In the genomic region with DNA sequence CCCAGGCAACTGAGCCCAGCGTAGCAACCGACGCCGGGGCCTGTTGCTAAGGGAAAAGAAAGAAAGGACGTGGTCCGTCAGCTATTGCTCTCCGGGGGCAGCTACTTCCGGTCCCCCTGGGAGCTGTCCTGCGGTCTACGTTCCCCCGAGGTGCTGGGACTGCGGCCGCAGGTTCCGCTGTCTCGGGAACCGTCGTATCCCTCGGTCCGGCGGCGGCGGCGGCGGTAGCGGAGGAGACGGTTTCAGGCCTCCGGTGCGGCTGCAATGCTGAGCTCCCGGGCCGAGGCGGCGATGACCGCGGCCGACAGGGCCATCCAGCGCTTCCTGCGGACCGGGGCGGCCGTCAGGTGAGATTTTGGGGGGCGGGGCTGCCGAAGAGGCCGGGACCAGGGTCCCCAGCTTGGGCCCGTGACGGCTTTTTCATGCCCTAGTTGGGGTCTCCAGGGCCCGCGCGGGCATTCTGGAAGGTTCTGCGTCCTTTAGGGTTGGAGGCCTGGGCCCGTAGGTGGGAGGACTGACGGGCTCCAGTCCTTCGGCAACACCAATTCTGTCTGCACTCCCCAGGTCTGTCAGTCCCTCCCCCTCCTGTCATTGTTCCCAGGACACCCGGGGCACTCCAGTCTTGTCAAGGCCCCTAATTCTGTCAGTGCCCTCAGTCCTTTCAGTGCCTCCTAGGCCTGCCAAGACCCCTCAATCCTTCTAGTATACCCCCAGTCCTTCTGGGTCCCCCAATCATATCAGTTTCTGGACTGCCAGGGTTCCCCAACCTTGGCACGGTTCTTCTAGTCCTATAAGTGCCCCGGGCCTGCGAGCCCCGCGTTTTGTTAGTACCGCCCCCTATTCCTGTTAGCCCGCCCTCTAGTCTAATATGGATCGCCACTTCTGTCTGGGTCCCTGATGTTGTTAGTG, we compare ENCODE assay signal across 1 cellular context.
TF ChIP-seq lines count a peak whose summit lies in the region.

A gene with protein sequence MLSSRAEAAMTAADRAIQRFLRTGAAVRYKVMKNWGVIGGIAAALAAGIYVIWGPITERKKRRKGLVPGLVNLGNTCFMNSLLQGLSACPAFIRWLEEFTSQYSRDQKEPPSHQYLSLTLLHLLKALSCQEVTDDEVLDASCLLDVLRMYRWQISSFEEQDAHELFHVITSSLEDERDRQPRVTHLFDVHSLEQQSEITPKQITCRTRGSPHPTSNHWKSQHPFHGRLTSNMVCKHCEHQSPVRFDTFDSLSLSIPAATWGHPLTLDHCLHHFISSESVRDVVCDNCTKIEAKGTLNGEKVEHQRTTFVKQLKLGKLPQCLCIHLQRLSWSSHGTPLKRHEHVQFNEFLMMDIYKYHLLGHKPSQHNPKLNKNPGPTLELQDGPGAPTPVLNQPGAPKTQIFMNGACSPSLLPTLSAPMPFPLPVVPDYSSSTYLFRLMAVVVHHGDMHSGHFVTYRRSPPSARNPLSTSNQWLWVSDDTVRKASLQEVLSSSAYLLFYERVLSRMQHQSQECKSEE (plus strand): TSS at position 162 of the 909 bp plus-strand sequence. CDS start 103 bp downstream, at position 265.

TF ChIP-seq in K562, 482 proteins besides CTCF, POLR2A, EP300 and RAD21 (continued from another document and continues in another):
- TF ChIP-seq, protein P1, sequence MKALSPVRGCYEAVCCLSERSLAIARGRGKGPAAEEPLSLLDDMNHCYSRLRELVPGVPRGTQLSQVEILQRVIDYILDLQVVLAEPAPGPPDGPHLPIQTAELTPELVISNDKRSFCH (CRISPR knock-in tag; IDR thresholded peaks at IDR 0.05): no peak; the same call in 1 of the 2 replicates
- TF ChIP-seq, protein P1 (tag; IDR thresholded peaks at IDR 0.05): peak; percentile 71; the same call in 1 of the 2 replicates
- TF ChIP-seq ZNF830 (CRISPR knock-in tag; IDR thresholded peaks at IDR 0.05): peak; percentile 80; the same call in 1 of the 2 replicates
- TF ChIP-seq ZNF316 (IDR thresholded peaks at IDR 0.05): no peak
- peak; percentile 88 for TF ChIP-seq CTBP1 (IDR thresholded peaks at IDR 0.05; ENCODE audit: borderline replicate concordance)
- TF ChIP-seq, protein P2, sequence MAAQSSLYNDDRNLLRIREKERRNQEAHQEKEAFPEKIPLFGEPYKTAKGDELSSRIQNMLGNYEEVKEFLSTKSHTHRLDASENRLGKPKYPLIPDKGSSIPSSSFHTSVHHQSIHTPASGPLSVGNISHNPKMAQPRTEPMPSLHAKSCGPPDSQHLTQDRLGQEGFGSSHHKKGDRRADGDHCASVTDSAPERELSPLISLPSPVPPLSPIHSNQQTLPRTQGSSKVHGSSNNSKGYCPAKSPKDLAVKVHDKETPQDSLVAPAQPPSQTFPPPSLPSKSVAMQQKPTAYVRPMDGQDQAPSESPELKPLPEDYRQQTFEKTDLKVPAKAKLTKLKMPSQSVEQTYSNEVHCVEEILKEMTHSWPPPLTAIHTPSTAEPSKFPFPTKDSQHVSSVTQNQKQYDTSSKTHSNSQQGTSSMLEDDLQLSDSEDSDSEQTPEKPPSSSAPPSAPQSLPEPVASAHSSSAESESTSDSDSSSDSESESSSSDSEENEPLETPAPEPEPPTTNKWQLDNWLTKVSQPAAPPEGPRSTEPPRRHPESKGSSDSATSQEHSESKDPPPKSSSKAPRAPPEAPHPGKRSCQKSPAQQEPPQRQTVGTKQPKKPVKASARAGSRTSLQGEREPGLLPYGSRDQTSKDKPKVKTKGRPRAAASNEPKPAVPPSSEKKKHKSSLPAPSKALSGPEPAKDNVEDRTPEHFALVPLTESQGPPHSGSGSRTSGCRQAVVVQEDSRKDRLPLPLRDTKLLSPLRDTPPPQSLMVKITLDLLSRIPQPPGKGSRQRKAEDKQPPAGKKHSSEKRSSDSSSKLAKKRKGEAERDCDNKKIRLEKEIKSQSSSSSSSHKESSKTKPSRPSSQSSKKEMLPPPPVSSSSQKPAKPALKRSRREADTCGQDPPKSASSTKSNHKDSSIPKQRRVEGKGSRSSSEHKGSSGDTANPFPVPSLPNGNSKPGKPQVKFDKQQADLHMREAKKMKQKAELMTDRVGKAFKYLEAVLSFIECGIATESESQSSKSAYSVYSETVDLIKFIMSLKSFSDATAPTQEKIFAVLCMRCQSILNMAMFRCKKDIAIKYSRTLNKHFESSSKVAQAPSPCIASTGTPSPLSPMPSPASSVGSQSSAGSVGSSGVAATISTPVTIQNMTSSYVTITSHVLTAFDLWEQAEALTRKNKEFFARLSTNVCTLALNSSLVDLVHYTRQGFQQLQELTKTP (IDR thresholded peaks at IDR 0.05; ENCODE audit: low read depth in 1 of 2, partially characterized antibody in 2 of 2): no peak
- TF ChIP-seq FOXK2 (conservative IDR thresholded peaks at IDR 0.05 in 1 of 2, IDR thresholded peaks at IDR 0.05 in 1 of 2; ENCODE audit: low read depth in 2 of 2): peak; percentile 88 to 94
- TF ChIP-seq, protein P3, sequence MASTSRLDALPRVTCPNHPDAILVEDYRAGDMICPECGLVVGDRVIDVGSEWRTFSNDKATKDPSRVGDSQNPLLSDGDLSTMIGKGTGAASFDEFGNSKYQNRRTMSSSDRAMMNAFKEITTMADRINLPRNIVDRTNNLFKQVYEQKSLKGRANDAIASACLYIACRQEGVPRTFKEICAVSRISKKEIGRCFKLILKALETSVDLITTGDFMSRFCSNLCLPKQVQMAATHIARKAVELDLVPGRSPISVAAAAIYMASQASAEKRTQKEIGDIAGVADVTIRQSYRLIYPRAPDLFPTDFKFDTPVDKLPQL (IDR thresholded peaks at IDR 0.05; ENCODE audit: extremely low read depth, insufficient read length): no peak
- TF ChIP-seq MEF2A (IDR thresholded peaks at IDR 0.05; ENCODE audit: control insufficient read depth, low read depth, low read length): 0 out of 2 replicates have a peak, but pooled peaks have one; percentile 54
- peak; percentile 75 for TF ChIP-seq NR2C2 (CRISPR knock-in tag; IDR thresholded peaks at IDR 0.05)
- TF ChIP-seq NR2C2 (tag; IDR thresholded peaks at IDR 0.05): peak; percentile 75
- peak; percentile 46; the same call in 1 of the 2 replicates for TF ChIP-seq NR2C1 (IDR thresholded peaks at IDR 0.05)
- peak; percentile 78 for TF ChIP-seq NR2C1 (tag; IDR thresholded peaks at IDR 0.05)
- TF ChIP-seq, protein P4, sequence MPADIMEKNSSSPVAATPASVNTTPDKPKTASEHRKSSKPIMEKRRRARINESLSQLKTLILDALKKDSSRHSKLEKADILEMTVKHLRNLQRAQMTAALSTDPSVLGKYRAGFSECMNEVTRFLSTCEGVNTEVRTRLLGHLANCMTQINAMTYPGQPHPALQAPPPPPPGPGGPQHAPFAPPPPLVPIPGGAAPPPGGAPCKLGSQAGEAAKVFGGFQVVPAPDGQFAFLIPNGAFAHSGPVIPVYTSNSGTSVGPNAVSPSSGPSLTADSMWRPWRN (IDR thresholded peaks at IDR 0.05; ENCODE audit: low read depth): no peak
- TF ChIP-seq ELF1 (tag; IDR thresholded peaks at IDR 0.05): peak; percentile 77; the same call in 1 of the 2 replicates
- TF ChIP-seq, protein P5, sequence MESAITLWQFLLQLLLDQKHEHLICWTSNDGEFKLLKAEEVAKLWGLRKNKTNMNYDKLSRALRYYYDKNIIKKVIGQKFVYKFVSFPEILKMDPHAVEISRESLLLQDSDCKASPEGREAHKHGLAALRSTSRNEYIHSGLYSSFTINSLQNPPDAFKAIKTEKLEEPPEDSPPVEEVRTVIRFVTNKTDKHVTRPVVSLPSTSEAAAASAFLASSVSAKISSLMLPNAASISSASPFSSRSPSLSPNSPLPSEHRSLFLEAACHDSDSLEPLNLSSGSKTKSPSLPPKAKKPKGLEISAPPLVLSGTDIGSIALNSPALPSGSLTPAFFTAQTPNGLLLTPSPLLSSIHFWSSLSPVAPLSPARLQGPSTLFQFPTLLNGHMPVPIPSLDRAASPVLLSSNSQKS (CRISPR knock-in tag; IDR thresholded peaks at IDR 0.05): no peak
- peak; percentile 44; the same call in 1 of the 2 replicates for TF ChIP-seq EP400 (IDR thresholded peaks at IDR 0.05)
- TF ChIP-seq SIN3B (IDR thresholded peaks at IDR 0.05; ENCODE audit: low read depth): peak; percentile 93
- no peak for TF ChIP-seq ZNF75A (CRISPR knock-in tag; IDR thresholded peaks at IDR 0.05)
- peak; percentile 84 to 97; a peak in 2 of 4 replicates for TF ChIP-seq SIN3A (IDR thresholded peaks at IDR 0.05; ENCODE audit: borderline replicate concordance in 2 of 2, control insufficient read depth in 1 of 2, low read depth in 2 of 2, low read length in 2 of 2)
- peak; percentile 82 for TF ChIP-seq ATF7 (IDR thresholded peaks at IDR 0.05)
- peak; percentile 57; the same call in 1 of the 2 replicates for TF ChIP-seq BRD4 (IDR thresholded peaks at IDR 0.05)
- no peak for TF ChIP-seq PRPF4 (IDR thresholded peaks at IDR 0.05; ENCODE audit: insufficient read depth, low read depth, low read length, poor library complexity, severe bottlenecking)
- TF ChIP-seq, protein P6, sequence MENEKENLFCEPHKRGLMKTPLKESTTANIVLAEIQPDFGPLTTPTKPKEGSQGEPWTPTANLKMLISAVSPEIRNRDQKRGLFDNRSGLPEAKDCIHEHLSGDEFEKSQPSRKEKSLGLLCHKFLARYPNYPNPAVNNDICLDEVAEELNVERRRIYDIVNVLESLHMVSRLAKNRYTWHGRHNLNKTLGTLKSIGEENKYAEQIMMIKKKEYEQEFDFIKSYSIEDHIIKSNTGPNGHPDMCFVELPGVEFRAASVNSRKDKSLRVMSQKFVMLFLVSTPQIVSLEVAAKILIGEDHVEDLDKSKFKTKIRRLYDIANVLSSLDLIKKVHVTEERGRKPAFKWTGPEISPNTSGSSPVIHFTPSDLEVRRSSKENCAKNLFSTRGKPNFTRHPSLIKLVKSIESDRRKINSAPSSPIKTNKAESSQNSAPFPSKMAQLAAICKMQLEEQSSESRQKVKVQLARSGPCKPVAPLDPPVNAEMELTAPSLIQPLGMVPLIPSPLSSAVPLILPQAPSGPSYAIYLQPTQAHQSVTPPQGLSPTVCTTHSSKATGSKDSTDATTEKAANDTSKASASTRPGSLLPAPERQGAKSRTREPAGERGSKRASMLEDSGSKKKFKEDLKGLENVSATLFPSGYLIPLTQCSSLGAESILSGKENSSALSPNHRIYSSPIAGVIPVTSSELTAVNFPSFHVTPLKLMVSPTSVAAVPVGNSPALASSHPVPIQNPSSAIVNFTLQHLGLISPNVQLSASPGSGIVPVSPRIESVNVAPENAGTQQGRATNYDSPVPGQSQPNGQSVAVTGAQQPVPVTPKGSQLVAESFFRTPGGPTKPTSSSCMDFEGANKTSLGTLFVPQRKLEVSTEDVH (IDR thresholded peaks at IDR 0.05; ENCODE audit: low read depth, partially characterized antibody): peak; percentile 95
- TF ChIP-seq ZNF165 (CRISPR knock-in tag; IDR thresholded peaks at IDR 0.05; ENCODE audit: borderline replicate concordance): no peak
- TF ChIP-seq ZNF311 (CRISPR knock-in tag; IDR thresholded peaks at IDR 0.05): no peak
- no peak for TF ChIP-seq ZNF408 (CRISPR knock-in tag; IDR thresholded peaks at IDR 0.05; ENCODE audit: low read depth)
- no peak; the same call in 1 of the 2 replicates for TF ChIP-seq ZNF431 (CRISPR knock-in tag; IDR thresholded peaks at IDR 0.05)
- TF ChIP-seq POLR2G (IDR thresholded peaks at IDR 0.05; ENCODE audit: low read depth, low read length): peak; percentile 79
- TF ChIP-seq LEF1 (IDR thresholded peaks at IDR 0.05): 0 out of 2 replicates have a peak, but pooled peaks have one; percentile 31
- TF ChIP-seq, protein P7, sequence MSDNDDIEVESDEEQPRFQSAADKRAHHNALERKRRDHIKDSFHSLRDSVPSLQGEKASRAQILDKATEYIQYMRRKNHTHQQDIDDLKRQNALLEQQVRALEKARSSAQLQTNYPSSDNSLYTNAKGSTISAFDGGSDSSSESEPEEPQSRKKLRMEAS (CRISPR knock-in tag; IDR thresholded peaks at IDR 0.05): 0 out of 2 replicates have a peak, but pooled peaks have one; percentile 17
- peak; percentile 100 for TF ChIP-seq GABPB1 (CRISPR knock-in tag; IDR thresholded peaks at IDR 0.05)
- TF ChIP-seq, protein P8, sequence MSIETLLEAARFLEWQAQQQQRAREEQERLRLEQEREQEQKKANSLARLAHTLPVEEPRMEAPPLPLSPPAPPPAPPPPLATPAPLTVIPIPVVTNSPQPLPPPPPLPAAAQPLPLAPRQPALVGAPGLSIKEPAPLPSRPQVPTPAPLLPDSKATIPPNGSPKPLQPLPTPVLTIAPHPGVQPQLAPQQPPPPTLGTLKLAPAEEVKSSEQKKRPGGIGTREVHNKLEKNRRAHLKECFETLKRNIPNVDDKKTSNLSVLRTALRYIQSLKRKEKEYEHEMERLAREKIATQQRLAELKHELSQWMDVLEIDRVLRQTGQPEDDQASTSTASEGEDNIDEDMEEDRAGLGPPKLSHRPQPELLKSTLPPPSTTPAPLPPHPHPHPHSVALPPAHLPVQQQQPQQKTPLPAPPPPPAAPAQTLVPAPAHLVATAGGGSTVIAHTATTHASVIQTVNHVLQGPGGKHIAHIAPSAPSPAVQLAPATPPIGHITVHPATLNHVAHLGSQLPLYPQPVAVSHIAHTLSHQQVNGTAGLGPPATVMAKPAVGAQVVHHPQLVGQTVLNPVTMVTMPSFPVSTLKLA (conservative IDR thresholded peaks at IDR 0.05): peak; percentile 58 to 82
- TF ChIP-seq CCAR2 (IDR thresholded peaks at IDR 0.05; ENCODE audit: low read depth, low read length): no peak
- TF ChIP-seq ZNF263 (CRISPR knock-in tag; IDR thresholded peaks at IDR 0.05; ENCODE audit: borderline replicate concordance): 0 out of 2 replicates have a peak, but pooled peaks have one; percentile 21
- no peak for TF ChIP-seq POLR2AphosphoS5 (IDR thresholded peaks at IDR 0.05; ENCODE audit: control insufficient read depth, insufficient read depth, low read depth, low read length)
- no peak for TF ChIP-seq RBM14 (IDR thresholded peaks at IDR 0.05; ENCODE audit: borderline replicate concordance, insufficient read depth, low read depth, low read length)
- TF ChIP-seq TAF9B (IDR thresholded peaks at IDR 0.05; ENCODE audit: partially characterized antibody): peak; percentile 78
- no peak for TF ChIP-seq CBX2 (IDR thresholded peaks at IDR 0.05; ENCODE audit: insufficient read depth, low read length, poor library complexity, severe bottlenecking)
- TF ChIP-seq JUNB (CRISPR knock-in tag; conservative IDR thresholded peaks at IDR 0.05): no peak
- TF ChIP-seq SMC3 (conservative IDR thresholded peaks at IDR 0.05; ENCODE audit: insufficient read depth, low read depth, low read length): no peak
- peak; percentile 86 for TF ChIP-seq ZC3H11A (IDR thresholded peaks at IDR 0.05; ENCODE audit: low read depth, low read length)
- TF ChIP-seq TEAD4 (IDR thresholded peaks at IDR 0.05; ENCODE audit: low read length): no peak
- no peak for TF ChIP-seq TEAD4 (CRISPR knock-in tag; IDR thresholded peaks at IDR 0.05; ENCODE audit: borderline replicate concordance)
- TF ChIP-seq KDM2B (CRISPR knock-in tag; IDR thresholded peaks at IDR 0.05): peak; percentile 81; the same call in 1 of the 2 replicates
- TF ChIP-seq, protein P9, sequence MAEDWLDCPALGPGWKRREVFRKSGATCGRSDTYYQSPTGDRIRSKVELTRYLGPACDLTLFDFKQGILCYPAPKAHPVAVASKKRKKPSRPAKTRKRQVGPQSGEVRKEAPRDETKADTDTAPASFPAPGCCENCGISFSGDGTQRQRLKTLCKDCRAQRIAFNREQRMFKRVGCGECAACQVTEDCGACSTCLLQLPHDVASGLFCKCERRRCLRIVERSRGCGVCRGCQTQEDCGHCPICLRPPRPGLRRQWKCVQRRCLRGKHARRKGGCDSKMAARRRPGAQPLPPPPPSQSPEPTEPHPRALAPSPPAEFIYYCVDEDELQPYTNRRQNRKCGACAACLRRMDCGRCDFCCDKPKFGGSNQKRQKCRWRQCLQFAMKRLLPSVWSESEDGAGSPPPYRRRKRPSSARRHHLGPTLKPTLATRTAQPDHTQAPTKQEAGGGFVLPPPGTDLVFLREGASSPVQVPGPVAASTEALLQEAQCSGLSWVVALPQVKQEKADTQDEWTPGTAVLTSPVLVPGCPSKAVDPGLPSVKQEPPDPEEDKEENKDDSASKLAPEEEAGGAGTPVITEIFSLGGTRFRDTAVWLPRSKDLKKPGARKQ (CRISPR knock-in tag; IDR thresholded peaks at IDR 0.05): no peak
- TF ChIP-seq ZNF584 (CRISPR knock-in tag; IDR thresholded peaks at IDR 0.05; ENCODE audit: low read depth): no peak
